ENCODE assay signal across 1 cellular context in genomic region chr17:7988750-7989178, GRCh38.
TF ChIP-seq lines count a peak whose summit lies in the region.

No MANE protein-coding gene starts in this region.

TF ChIP-seq in endothelial cell of umbilical vein, 7 proteins besides CTCF, POLR2A, EP300 and RAD21:
- TF ChIP-seq MYC (IDR thresholded peaks at IDR 0.05; ENCODE audit: low read depth, low read length), result no peak
- TF ChIP-seq POLR2AphosphoS5 (IDR thresholded peaks at IDR 0.05; ENCODE audit: insufficient read depth, low read depth, low read length), result no peak
- peak; percentile 18 for TF ChIP-seq MAX (IDR thresholded peaks at IDR 0.05; ENCODE audit: insufficient read depth, insufficient read length)
- no peak for TF ChIP-seq JUN (IDR thresholded peaks at IDR 0.05; ENCODE audit: borderline replicate concordance, insufficient read depth, insufficient read length, low read depth)
